ENCODE assay signal across 8 cellular contexts in the genomic region with DNA sequence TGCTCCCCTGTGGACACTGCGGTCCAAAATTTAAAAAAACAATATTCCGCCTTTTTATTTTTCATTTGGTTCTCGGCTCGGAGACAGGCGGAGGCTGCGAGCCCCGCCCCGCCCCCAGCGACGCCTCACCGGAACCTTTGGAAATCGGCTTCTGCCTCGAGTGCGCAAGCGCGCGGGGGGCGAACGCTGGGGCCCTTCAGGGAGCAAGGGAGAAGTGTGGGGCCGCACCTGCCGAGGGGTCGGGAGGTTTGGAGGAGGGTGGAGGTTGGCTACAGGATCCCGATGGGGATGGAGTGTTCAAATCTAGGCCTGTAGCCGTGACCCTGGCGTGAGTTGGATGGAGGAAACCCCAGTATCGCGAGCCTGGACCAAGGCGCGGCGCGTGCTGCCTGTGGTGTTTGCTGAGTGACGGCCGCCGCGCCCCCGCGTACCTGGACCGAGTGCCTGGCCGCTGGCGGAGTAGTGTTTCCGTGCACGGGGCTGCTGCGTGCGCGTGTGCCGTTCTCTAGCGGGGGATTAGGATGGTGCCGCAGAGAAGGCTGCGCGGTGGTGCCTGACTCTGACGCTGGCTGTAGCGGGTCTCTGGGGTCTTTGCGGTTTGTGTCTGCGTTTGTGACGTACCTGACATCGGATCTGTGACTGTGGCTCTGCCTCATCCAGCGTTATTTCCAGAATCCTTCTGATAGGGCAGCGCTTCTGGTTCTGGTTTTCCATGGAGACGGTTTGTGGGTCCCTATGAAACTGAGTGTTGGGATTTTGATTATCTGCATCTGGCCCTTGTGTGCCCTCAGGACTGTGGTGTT. TPM values are rescaled to one million over a fixed set of nuclear protein-coding genes. Genes with fewer than 3 reads are reported as not detected.
DNase-seq lines count a peak whose midpoint lies in the region; ATAC-seq and TF ChIP-seq lines count a peak whose summit lies in the region.

No MANE protein-coding gene starts in this region.

- TF ChIP-seq CTCF in endodermal cell (conservative IDR thresholded peaks at IDR 0.05) (no peak), mesothelial cell of epicardium (IDR thresholded peaks at IDR 0.05; ENCODE audit: unreplicated experiment) (no peak)

- peak overlapping the region; percentile 98 for H3K4me3 ChIP-seq in endodermal cell (ENCODE audit: low read length)

- DNase-seq in AG08395 (ENCODE audit: low spot score) (peak; percentile 88), NCI-H526 (lab: John Stamatoyannopoulos, UW) (peak; percentile 83 to 93), endodermal cell (peak; percentile 95), mesothelial cell of epicardium (ENCODE audit: low spot score in 2 of 2, unreplicated experiment in 2 of 2) (peak; percentile 81 to 91)
- peak; percentile 55 for DNase-seq in activated CD8-positive, alpha-beta memory T cell treated with anti-CD3 and anti-CD28 coated beads, Interleukin-2, amount 50 U/mL, for 1 hour (ENCODE audit: extremely low read depth)
- peak; percentile 58 to 68 for DNase-seq in stimulated activated CD8-positive, alpha-beta memory T cell treated with anti-CD3 and anti-CD28 coated beads, Interleukin-15, amount 100 ng/mL, for 4 hours (ENCODE audit: low read depth in 2 of 2)

- peaks cover 22% of the 10 kb centered on the region for H3K27me3 Mint-ChIP-seq in endodermal cell (ENCODE audit: insufficient read depth)
- H3K27me3 Mint-ChIP-seq in mesothelial cell of epicardium (ENCODE audit: low read depth), result no peaks in the 10 kb centered on the region

- H3K36me3 Mint-ChIP-seq in endodermal cell (ENCODE audit: low read depth) (peaks cover 2% of the 10 kb centered on the region), mesothelial cell of epicardium (peaks cover 14% of the 10 kb centered on the region)

- no peaks in the 10 kb centered on the region for H3K4me1 ChIP-seq in endodermal cell (ENCODE audit: control insufficient read depth, insufficient read depth, low read length)

- peak overlapping the region; percentile 86 for H3K27ac ChIP-seq in endodermal cell (ENCODE audit: low read depth, low read length)

- WGBS in endodermal cell (ENCODE audit: insufficient coverage in 1 of 2, insufficient read length in 1 of 2), 2 experiments, result 0 to 1% methylated on average over 26 to 59 of the region's 59 CpGs

- ATAC-seq in GM18909 (IDR thresholded peaks at IDR 0.05; ENCODE audit: poor library complexity, unreplicated experiment) (peak; percentile 69), HG03139 (IDR thresholded peaks at IDR 0.05; ENCODE audit: unreplicated experiment) (peak; percentile 50)

- no peaks in the 10 kb centered on the region for H3K27me3 ChIP-seq in endodermal cell (ENCODE audit: control insufficient read depth, insufficient read depth, low read length, poor library complexity, severe bottlenecking)

- peak overlapping the region; percentile 72 for H3K9ac ChIP-seq in endodermal cell (ENCODE audit: extremely low read depth, low read length, poor library complexity, severe bottlenecking)

- peak overlapping the region; percentile 95 for H3K27ac Mint-ChIP-seq in endodermal cell
- peak overlapping the region; percentile 92 for H3K27ac Mint-ChIP-seq in mesothelial cell of epicardium

- H3K36me3 ChIP-seq in endodermal cell (ENCODE audit: control insufficient read depth, insufficient read depth, low read length), result peaks cover 13% of the 10 kb centered on the region

- H3K9me3 ChIP-seq in endodermal cell (ENCODE audit: control insufficient read depth, low read length), result peaks cover 26% of the 10 kb centered on the region

- H3K4me1 Mint-ChIP-seq in endodermal cell (peaks cover 12% of the 10 kb centered on the region), mesothelial cell of epicardium (peaks cover 20% of the 10 kb centered on the region)

- H3K4me3 Mint-ChIP-seq in endodermal cell, result peak overlapping the region; percentile 92
- H3K4me3 Mint-ChIP-seq in mesothelial cell of epicardium, result peak overlapping the region; percentile 94

- H3K9me3 Mint-ChIP-seq in endodermal cell, result no peaks in the 10 kb centered on the region
- H3K9me3 Mint-ChIP-seq in mesothelial cell of epicardium, result peaks cover 23% of the 10 kb centered on the region

RNA-seq across cellular contexts. Expression of a gene that starts 0.6 kb away (rescaled TPM):
- total RNA-seq in endodermal cell, result 10 to 100 TPM; 14.5 to 22.5 TPM
- polyA plus RNA-seq in endodermal cell (2013, experiment 1 of 2), result 17.8 TPM
- 15.4 TPM for polyA plus RNA-seq in endodermal cell (2013, experiment 2 of 2)
- total RNA-seq in mesothelial cell of epicardium, result 23.4 to 27.7 TPM (median 23.6 TPM) in 3 replicates

Comparison
In these comparisons a context has a peak if more than half of its experiments do, and no peak if none do; other contexts are left out.
1. Peak in every context shown above with its lines: DNase-seq, ATAC-seq, H3K4me3 ChIP-seq and H3K27ac ChIP-seq.